ENCODE assay signal across 8 cellular contexts in the genomic region with DNA sequence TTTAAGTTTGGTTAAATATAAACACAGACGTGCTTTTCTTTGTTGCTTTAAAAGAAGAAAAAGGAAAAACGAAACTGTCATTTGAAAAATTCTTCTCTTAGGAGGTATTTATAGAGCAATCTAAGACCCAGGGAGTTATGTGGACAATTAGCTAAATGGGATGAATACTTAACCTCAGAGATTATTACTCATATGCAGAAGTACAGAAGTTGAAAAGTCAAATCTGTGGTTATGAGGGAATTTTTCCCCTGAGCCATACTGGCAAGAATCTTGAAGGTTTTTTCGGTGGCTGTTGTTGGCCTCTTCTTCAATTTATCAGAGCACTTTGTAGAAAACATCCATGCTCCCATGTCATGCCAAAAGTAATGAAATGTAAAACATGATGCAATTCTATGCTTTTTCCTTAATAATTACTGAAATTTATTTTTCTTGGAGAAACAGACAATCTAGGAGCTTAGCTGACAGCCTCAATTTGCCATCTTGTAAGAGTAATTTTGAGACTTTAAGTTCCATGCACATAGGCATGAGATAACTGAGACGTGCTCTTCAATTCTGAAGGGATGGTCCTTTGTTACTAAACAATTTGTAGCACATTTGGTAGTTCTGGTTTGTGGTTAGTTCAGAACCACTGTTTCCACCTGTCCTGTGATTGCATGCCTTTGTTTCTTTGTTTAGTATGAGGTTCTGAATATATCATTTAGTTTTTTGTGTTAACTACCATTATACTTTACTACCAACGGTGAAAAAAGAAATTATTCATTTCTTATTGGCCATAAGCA.
DNase-seq lines count a peak whose midpoint lies in the region; ATAC-seq and TF ChIP-seq lines count a peak whose summit lies in the region.

No MANE protein-coding gene starts in this region.

- H3K36me3 ChIP-seq in Peyer's patch = no peaks in the 10 kb centered on the region

- H3K27me3 ChIP-seq in dorsolateral prefrontal cortex (no peaks in the 10 kb centered on the region), Peyer's patch (no peaks in the 10 kb centered on the region)

- TF ChIP-seq POLR2A in Peyer's patch (IDR thresholded peaks at IDR 0.05) = no peak

- peak; percentile 58 for ATAC-seq in GM19372 (IDR thresholded peaks at IDR 0.05; ENCODE audit: low read depth, unreplicated experiment)
- ATAC-seq in HG03135 (IDR thresholded peaks at IDR 0.05; ENCODE audit: unreplicated experiment) = peak; percentile 62

- peak; percentile 73 for DNase-seq in AG10803 (ENCODE audit: low read depth)
- DNase-seq in epithelial cell of esophagus (ENCODE audit: low read depth) = peak; percentile 55
- no peak for DNase-seq in NCI-H1105 treated with DMSO at 0.1 percent for 48 hours (lab: John Stamatoyannopoulos, UW)
- DNase-seq in dorsolateral prefrontal cortex = no peak
- no peak for DNase-seq in SW 1271 (lab: John Stamatoyannopoulos, UW)
- DNase-seq in Peyer's patch = no peak

- TF ChIP-seq CTCF in AG10803 (conservative IDR thresholded peaks at IDR 0.05; ENCODE audit: low read length) = no peak
- no peak for TF ChIP-seq CTCF in epithelial cell of esophagus (IDR thresholded peaks at IDR 0.05; ENCODE audit: insufficient read depth, low read depth, low read length, missing control alignments)
- TF ChIP-seq CTCF in dorsolateral prefrontal cortex (IDR thresholded peaks at IDR 0.05 in 54 of 56, conservative IDR thresholded peaks at IDR 0.05 in 2 of 56; ENCODE audit: low read depth in 1 of 56, partially characterized antibody in 56 of 56) = no peak
- no peak for TF ChIP-seq CTCF in Peyer's patch (IDR thresholded peaks at IDR 0.05)

- no peaks in the 10 kb centered on the region for H3K9me3 ChIP-seq in Peyer's patch

- intact Hi-C loops in dorsolateral prefrontal cortex (cut with DNase I) = no loop called here

- H3K4me1 ChIP-seq in Peyer's patch = no peaks in the 10 kb centered on the region

- H3K27ac ChIP-seq in dorsolateral prefrontal cortex = no peak overlapping the region
- no peak overlapping the region for H3K27ac ChIP-seq in Peyer's patch

- no peak overlapping the region for H3K4me3 ChIP-seq in AG10803 (ENCODE audit: low read length)
- no peak overlapping the region for H3K4me3 ChIP-seq in epithelial cell of esophagus (ENCODE audit: low read length)
- H3K4me3 ChIP-seq in dorsolateral prefrontal cortex = no peak overlapping the region
- H3K4me3 ChIP-seq in Peyer's patch = no peak overlapping the region

Comparison
In these comparisons a context has a peak if more than half of its experiments do, and no peak if none do; other contexts are left out.
1. DNase-seq: peak in AG10803 (single experiment) and epithelial cell of esophagus (single experiment); none in NCI-H1105 treated with DMSO at 0.1 percent for 48 hours (single experiment), dorsolateral prefrontal cortex (0 of 10), SW 1271 (0 of 2) and Peyer's patch (0 of 3).